In the genomic region with DNA sequence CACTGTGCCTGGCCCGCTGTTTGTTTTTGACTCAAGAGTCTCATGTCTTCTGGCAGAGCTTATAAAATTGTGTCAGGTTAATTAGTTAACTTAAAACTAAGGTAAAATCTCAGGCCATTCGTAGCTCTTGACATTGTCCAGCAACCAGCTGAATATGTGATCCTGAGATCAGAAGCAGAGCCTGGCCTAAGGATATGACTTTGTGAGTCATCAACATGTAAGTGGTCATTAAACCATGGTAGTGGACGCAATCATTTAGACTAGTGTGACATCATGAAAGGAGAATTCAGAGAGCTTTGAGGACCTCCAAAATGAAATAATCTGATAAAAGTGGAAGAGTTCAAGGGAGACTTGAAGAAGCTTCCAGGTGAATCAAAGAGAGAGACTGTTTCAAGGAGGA, we compare ENCODE assay signal across 18 cellular contexts. TPM values are rescaled to one million over a fixed set of nuclear protein-coding genes. Genes with fewer than 3 reads are reported as not detected.
DNase-seq lines count a peak whose midpoint lies in the region; TF ChIP-seq lines count a peak whose summit lies in the region.
"Had no signal": no experiment of that assay in that cellular context is flagged by ENCODE, and none has a peak within 500 bp of the region (broad histone marks: within the 10 kb centered on the region; RNA-seq: fewer than 3 reads in every experiment).

No MANE protein-coding gene starts in this region.

- H2BK20ac ChIP-seq in H9 (ENCODE audit: low read depth, low read length, poor library complexity, severe bottlenecking), result no peak overlapping the region

- H3K14ac ChIP-seq in H9 (ENCODE audit: insufficient read depth, low read length), result no peak overlapping the region

- H3K79me2 ChIP-seq in smooth muscle cell (ENCODE audit: low read depth) (no peaks in the 10 kb centered on the region), H9 (ENCODE audit: insufficient read depth, low read length) (no peaks in the 10 kb centered on the region)

- H3K27me3 ChIP-seq in smooth muscle cell (ENCODE audit: low read depth) (no peaks in the 10 kb centered on the region), H9 (ENCODE audit: insufficient read depth, low read length) (no peaks in the 10 kb centered on the region)

- no peaks in the 10 kb centered on the region for H3K79me1 ChIP-seq in H9 (ENCODE audit: insufficient read depth, low read depth, low read length, poor library complexity, severe bottlenecking)

- no peaks in the 10 kb centered on the region for H3K9me3 Mint-ChIP-seq in H9
- H3K9me3 Mint-ChIP-seq: CD8-positive, alpha-beta T cell had no signal

- no peak overlapping the region for H3K4me3 ChIP-seq in fibroblast of villous mesenchyme (ENCODE audit: low read depth, low read length)
- no peak overlapping the region for H3K4me3 ChIP-seq in smooth muscle cell
- H3K4me3 ChIP-seq: GM12878 had no signal

- H3K27me3 Mint-ChIP-seq in H9 (ENCODE audit: low read depth), result no peaks in the 10 kb centered on the region

- H4K20me1 ChIP-seq in smooth muscle cell (ENCODE audit: low read depth), result no peaks in the 10 kb centered on the region
- H4K20me1 ChIP-seq in H9 (ENCODE audit: control insufficient read depth, insufficient read depth, insufficient read length), result no peaks in the 10 kb centered on the region

- H3K36me3 ChIP-seq in smooth muscle cell (ENCODE audit: low read depth), result no peaks in the 10 kb centered on the region

- H4K5ac ChIP-seq in H9 (ENCODE audit: insufficient read length, low read depth, low read length), result no peak overlapping the region

- DNase-seq in ELR (ENCODE audit: low read depth) (peak; percentile 34), M059J (ENCODE audit: low read depth) (peak; percentile 25), fibroblast of villous mesenchyme (ENCODE audit: low read depth) (peak; percentile 30), smooth muscle cell (lab: John Stamatoyannopoulos, UW; ENCODE audit: unreplicated experiment) (no peak), NCI-H2171 treated with DMSO at 0.1 percent for 48 hours (lab: John Stamatoyannopoulos, UW) (no peak), H9 (no peak)
- no peak for DNase-seq in stimulated activated CD4-positive, alpha-beta T cell treated with anti-CD3 and anti-CD28 coated beads, Interleukin-4, amount 100 ng/mL, for 1 hour
- DNase-seq: CD8-positive, alpha-beta T cell; KBM-7; NCI-H1092; NCI-H1694; NCI-H2107; NCI-H345; NCI-H526 treated with DMSO at 0.1 percent for 48 hours; NK-92 treated with Interleukin-12 subunit alpha and Interleukin-12 subunit beta, amount 100 ng/mL, for 24 hours; OCI-M1 had no signal

- H3K4me3 Mint-ChIP-seq in H9, result no peak overlapping the region
- H3K4me3 Mint-ChIP-seq: CD8-positive, alpha-beta T cell had no signal

- H3K4me1 ChIP-seq in smooth muscle cell (ENCODE audit: low read depth) (no peaks in the 10 kb centered on the region), H9 (ENCODE audit: insufficient read depth, low read length) (no peaks in the 10 kb centered on the region)

- no peak overlapping the region for H2BK120ac ChIP-seq in H9 (ENCODE audit: low read depth, low read length, poor library complexity, severe bottlenecking)

- H2AFZ ChIP-seq in smooth muscle cell (ENCODE audit: low read depth) (no peak overlapping the region), H9 (ENCODE audit: low read length) (no peak overlapping the region)

- no peaks in the 10 kb centered on the region for H3F3A ChIP-seq in smooth muscle cell (ENCODE audit: low read depth)

- H3K18ac ChIP-seq in H9 (ENCODE audit: insufficient read length, low read depth, low read length), result no peak overlapping the region

- TF ChIP-seq CTCF in fibroblast of villous mesenchyme (IDR thresholded peaks at IDR 0.05; ENCODE audit: insufficient read depth, low read depth, low read length) (no peak), smooth muscle cell (IDR thresholded peaks at IDR 0.05; ENCODE audit: borderline replicate concordance, insufficient read depth, poor library complexity, severe bottlenecking) (no peak), H9 (conservative IDR thresholded peaks at IDR 0.05) (no peak)

- H2AK5ac ChIP-seq in H9 (ENCODE audit: insufficient read length, low read length), result no peak overlapping the region

- no peak overlapping the region for H4K91ac ChIP-seq in H9 (ENCODE audit: insufficient read length, low read depth, low read length)

- peaks cover 0 to 4% of the 10 kb centered on the region in 2 experiments; a peak in 1 of 4 replicates for H3K4me1 Mint-ChIP-seq in H9

- H2BK12ac ChIP-seq in H9 (ENCODE audit: insufficient read length, low read depth, low read length), result no peak overlapping the region

- 39% methylated on average over 3 of the region's 3 CpGs for WGBS in smooth muscle cell (ENCODE audit: low lambda C conversion rate)
- no CpG with 5 or more reads among the region's 3 CpGs for WGBS in H9 (ENCODE audit: extremely low coverage, insufficient read length, low lambda C conversion rate)

- H3K27ac Mint-ChIP-seq in H9, result no peak overlapping the region; a peak in 1 of 7 replicates
- H3K27ac Mint-ChIP-seq: CD8-positive, alpha-beta T cell had no signal

- H2BK15ac ChIP-seq in H9 (ENCODE audit: low read depth, low read length), result no peak overlapping the region

- no peak overlapping the region for H3K56ac ChIP-seq in H9 (ENCODE audit: insufficient read length, low read depth, low read length)

- no peaks in the 10 kb centered on the region for H3K9me3 ChIP-seq in smooth muscle cell (replicated peaks; ENCODE audit: low read depth)
- H3K9me3 ChIP-seq in H9 (ENCODE audit: control insufficient read depth, low read depth, low read length), result no peaks in the 10 kb centered on the region

- H3K27ac ChIP-seq in smooth muscle cell (ENCODE audit: low read depth) (peak overlapping the region; percentile 47), H9 (ENCODE audit: insufficient read length, low read depth, low read length) (no peak overlapping the region)

- H3K36me3 Mint-ChIP-seq in H9 (ENCODE audit: insufficient read depth in 1 of 3, low read depth in 3 of 3), result no peaks in the 10 kb centered on the region
- H3K36me3 Mint-ChIP-seq: CD8-positive, alpha-beta T cell had no signal

- no peak overlapping the region for H3K9ac ChIP-seq in smooth muscle cell (ENCODE audit: low read depth)
- no peak overlapping the region for H3K9ac ChIP-seq in H9 (ENCODE audit: extremely low read depth, insufficient read length, low read length)

- H3K23ac ChIP-seq in H9 (ENCODE audit: insufficient read length, low read depth, low read length), result no peak overlapping the region

- H3K4me2 ChIP-seq in smooth muscle cell, result no peak overlapping the region
- H3K4me2 ChIP-seq in H9 (ENCODE audit: insufficient read depth, insufficient read length, low read length), result no peak overlapping the region

- H2BK5ac ChIP-seq in H9 (ENCODE audit: insufficient read length, low read length), result no peak overlapping the region

- no peak overlapping the region for H3K4ac ChIP-seq in H9 (ENCODE audit: low read depth, low read length)

- no peak overlapping the region for H3T11ph ChIP-seq in H9 (ENCODE audit: low read length)

- no peak overlapping the region for H4K8ac ChIP-seq in H9 (replicated peaks; ENCODE audit: insufficient read length, low read depth, low read length)

- no peaks in the 10 kb centered on the region for H3K23me2 ChIP-seq in H9 (ENCODE audit: insufficient read length, low read depth, low read length, poor library complexity, severe bottlenecking)

RNA-seq across cellular contexts. Expression of gene SPZ1, which starts 23.3 kb away (rescaled TPM):
- total RNA-seq in M059J (2014; rRNA removed; shearing (Covaris generic)), result not detected in 2 replicates
- total RNA-seq in fibroblast of villous mesenchyme, result not detected in 2 replicates
- not detected in 2 replicates for total RNA-seq in smooth muscle cell
- polyA plus RNA-seq in smooth muscle cell, result not detected in 2 replicates
- not detected in 2 replicates for total RNA-seq in H9 (2021)
- total RNA-seq: CD8-positive, alpha-beta T cell; GM12878 had no signal
- polyA plus RNA-seq: BJ, GM12878 had no signal

Comparison
In these comparisons a context has a peak if more than half of its experiments do, and no peak if none do; other contexts are left out.
1. DNase-seq: peak in ELR (single experiment), M059J (single experiment) and fibroblast of villous mesenchyme (single experiment); none in smooth muscle cell (single experiment), NCI-H2171 treated with DMSO at 0.1 percent for 48 hours (single experiment), stimulated activated CD4-positive, alpha-beta T cell treated with anti-CD3 and anti-CD28 coated beads, Interleukin-4, amount 100 ng/mL, for 1 hour (single experiment) and H9 (single experiment).